Comparison of ENCODE assay signal across 11 cellular contexts in the genomic region with DNA sequence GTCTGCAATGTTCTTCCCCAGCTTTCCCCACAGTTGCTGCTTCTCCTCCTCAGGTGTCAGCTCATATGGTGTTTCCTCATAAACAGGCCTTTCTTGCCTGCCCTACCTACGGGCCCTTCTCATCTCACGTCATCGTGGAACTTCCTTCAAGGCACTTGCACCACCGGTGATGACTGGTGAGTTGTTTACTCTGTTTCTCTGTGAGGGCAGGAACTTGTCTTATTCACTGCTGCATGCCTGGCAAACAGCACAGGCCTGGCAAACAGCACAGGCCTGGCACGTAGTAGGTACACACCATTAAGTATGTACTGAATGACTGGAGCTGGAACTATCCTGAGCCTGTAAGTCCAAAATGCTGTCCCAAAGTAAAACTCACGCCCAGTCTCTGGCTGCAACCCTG. TPM values are rescaled to one million over a fixed set of nuclear protein-coding genes. Genes with fewer than 3 reads are reported as not detected.
DNase-seq lines count a peak whose midpoint lies in the region; ATAC-seq, FAIRE-seq and TF ChIP-seq lines count a peak whose summit lies in the region.
"Had no signal": no experiment of that assay in that cellular context is flagged by ENCODE, and none has a peak within 500 bp of the region (broad histone marks: within the 10 kb centered on the region; RNA-seq: fewer than 3 reads in every experiment).

No MANE protein-coding gene starts in this region.

- no peaks in the 10 kb centered on the region for H3K27me3 Mint-ChIP-seq in T-helper 2 cell treated with Interferon-gamma antibody and Interleukin-4, amounts not matched to agents 5 μg/mL and 100 μg/mL, for 36 hours (ENCODE audit: low read depth)
- H3K27me3 Mint-ChIP-seq in dendritic cell treated with granulocyte-macrophage colony-stimulating factor and Interleukin-4, amounts not matched to agents 40 ng/mL and 50 ng/mL, for 4 days: no peaks in the 10 kb centered on the region

- H3K36me3 ChIP-seq in psoas muscle (ENCODE audit: insufficient read depth in 1 of 2, low read depth in 1 of 2): peaks cover 6 to 88% of the 10 kb centered on the region in 2 donors
- H3K36me3 ChIP-seq: ovary had no signal

- H3K36me3 Mint-ChIP-seq in T-helper 2 cell treated with Interferon-gamma antibody and Interleukin-4, amounts not matched to agents 5 μg/mL and 100 μg/mL, for 36 hours (ENCODE audit: low read depth): peaks cover 32% of the 10 kb centered on the region
- H3K36me3 Mint-ChIP-seq in dendritic cell treated with granulocyte-macrophage colony-stimulating factor and Interleukin-4, amounts not matched to agents 40 ng/mL and 50 ng/mL, for 4 days (ENCODE audit: low read depth): peaks cover 78% of the 10 kb centered on the region

- H3K27ac ChIP-seq in psoas muscle: no peak overlapping the region
- H3K27ac ChIP-seq: SJCRH30 had no signal

- peak; percentile 54 for FAIRE-seq in GM12891 (lab: Jason Lieb, UNC)

- H3K27me3 ChIP-seq in psoas muscle (ENCODE audit: insufficient read depth in 3 of 3, low read length in 2 of 3): no peaks in the 10 kb centered on the region
- H3K27me3 ChIP-seq: ovary, SJCRH30 had no signal

- peaks cover 13% of the 10 kb centered on the region for H3K4me1 ChIP-seq in psoas muscle

- no peak overlapping the region for H3K4me3 ChIP-seq in psoas muscle
- H3K4me3 ChIP-seq: ovary, SJCRH30 had no signal

- no peak for TF ChIP-seq CTCF in psoas muscle (IDR thresholded peaks at IDR 0.05)
- no peak for TF ChIP-seq CTCF in GM10248 (IDR thresholded peaks at IDR 0.05; ENCODE audit: control extremely low read depth, extremely low read depth, low read depth, missing control alignments)

- H3K4me1 Mint-ChIP-seq in T-helper 2 cell treated with Interferon-gamma antibody and Interleukin-4, amounts not matched to agents 5 μg/mL and 100 μg/mL, for 36 hours (ENCODE audit: low read depth): peaks cover 8% of the 10 kb centered on the region
- peaks cover 7% of the 10 kb centered on the region for H3K4me1 Mint-ChIP-seq in dendritic cell treated with granulocyte-macrophage colony-stimulating factor and Interleukin-4, amounts not matched to agents 40 ng/mL and 50 ng/mL, for 4 days (ENCODE audit: low read depth)

- ATAC-seq in psoas muscle (peak; percentile 15 to 59 (median 32)), HG03280 (IDR thresholded peaks at IDR 0.05; ENCODE audit: unreplicated experiment) (no peak)

- POLR2A ChIA-PET in GM10248 (lab: Yijun Ruan, JAX): no interaction called here

- intact Hi-C loops in dendritic cell treated with granulocyte-macrophage colony-stimulating factor and Interleukin-4, amounts not matched to agents 40 ng/mL and 50 ng/mL, for 4 days (cut with micrococcal nuclease): no loop called here
- intact Hi-C loops in psoas muscle (cut with DNase I): no loop called here

- no peaks in the 10 kb centered on the region for H3K9me3 ChIP-seq in psoas muscle
- H3K9me3 ChIP-seq: ovary, SJCRH30 had no signal

- CTCF ChIA-PET in GM10248 (lab: Yijun Ruan, JAX): interaction anchor here (1.5 to 2.5 kb wide), 5 partner anchors 8 to 18 kb away, joined by 4 to 13 read pairs (median 9); no protein-coding TSS in a partner anchor

- H3K4me3 Mint-ChIP-seq in T-helper 2 cell treated with Interferon-gamma antibody and Interleukin-4, amounts not matched to agents 5 μg/mL and 100 μg/mL, for 36 hours: peak overlapping the region; percentile 1
- no peak overlapping the region for H3K4me3 Mint-ChIP-seq in dendritic cell treated with granulocyte-macrophage colony-stimulating factor and Interleukin-4, amounts not matched to agents 40 ng/mL and 50 ng/mL, for 4 days

- no peak for DNase-seq in GM12891 (ENCODE audit: insufficient read length, low spot score)
- DNase-seq in T-helper 2 cell treated with Interferon-gamma antibody and Interleukin-4, amounts not matched to agents 5 μg/mL and 100 μg/mL, for 36 hours (ENCODE audit: low spot score): no peak
- DNase-seq in psoas muscle: no peak
- no peak for DNase-seq in SIG-M5 treated with dmso at 0.1 percent for 504 hours (lab: John Stamatoyannopoulos, UW; ENCODE audit: unreplicated experiment)
- no peak for DNase-seq in NCI-H1930 (lab: John Stamatoyannopoulos, UW)
- DNase-seq in GM10248 (ENCODE audit: extremely low spot score): no peak
- DNase-seq: activated CD8-positive, alpha-beta memory T cell treated with anti-CD3 and anti-CD28 coated beads, Interleukin-2, amount 50 U/mL, for 48 hours; ovary; SJCRH30 had no signal

- H3K27ac Mint-ChIP-seq in T-helper 2 cell treated with Interferon-gamma antibody and Interleukin-4, amounts not matched to agents 5 μg/mL and 100 μg/mL, for 36 hours: peak overlapping the region; percentile 90
- H3K27ac Mint-ChIP-seq in dendritic cell treated with granulocyte-macrophage colony-stimulating factor and Interleukin-4, amounts not matched to agents 40 ng/mL and 50 ng/mL, for 4 days: peak overlapping the region; percentile 3

- H3K9me3 Mint-ChIP-seq in T-helper 2 cell treated with Interferon-gamma antibody and Interleukin-4, amounts not matched to agents 5 μg/mL and 100 μg/mL, for 36 hours: no peaks in the 10 kb centered on the region
- H3K9me3 Mint-ChIP-seq in dendritic cell treated with granulocyte-macrophage colony-stimulating factor and Interleukin-4, amounts not matched to agents 40 ng/mL and 50 ng/mL, for 4 days: no peaks in the 10 kb centered on the region

- 37 to 76% (median 54%) methylated on average over 6 of the region's 6 CpGs for WGBS in psoas muscle, 3 donors

- no peak for TF ChIP-seq POLR2A in GM12891 (IDR thresholded peaks at IDR 0.05; ENCODE audit: low read depth, low read length)

TF ChIP-seq in GM12891, 5 proteins besides CTCF, POLR2A, EP300 and RAD21:
- no peak for TF ChIP-seq PAX5 (IDR thresholded peaks at IDR 0.05; ENCODE audit: insufficient read depth, low read length, severe bottlenecking)
- no peak for TF ChIP-seq TAF1 (IDR thresholded peaks at IDR 0.05; ENCODE audit: low read depth, low read length)
- no peak for TF ChIP-seq SPI1 (IDR thresholded peaks at IDR 0.05; ENCODE audit: low read depth, low read length)
- no peak for TF ChIP-seq POU2F2 (IDR thresholded peaks at IDR 0.05; ENCODE audit: low read depth, low read length)
- TF ChIP-seq POLR2AphosphoS5 (IDR thresholded peaks at IDR 0.05; ENCODE audit: low read depth, low read length): no peak

RNA-seq across cellular contexts. Expression of a gene that starts 25.8 kb away (rescaled TPM):
- polyA plus RNA-seq in GM12891 (2012; ENCODE audit: low read depth, missing spikeins): 19.9 TPM
- total RNA-seq in psoas muscle: 100 to 1,000 TPM in 3 of 4 donors, 10 to 100 TPM in 1; 84.4 to 218 (median 145) TPM
- polyA plus RNA-seq in psoas muscle: 100 to 1,000 TPM in 2 of 3 donors, 10 to 100 TPM in 1; 93.0 to 312 (median 182) TPM

RNA-seq across cellular contexts. Expression of a gene that starts 36.5 kb away (rescaled TPM):
- 7.6 TPM for polyA plus RNA-seq in GM12891 (2012; ENCODE audit: low read depth, missing spikeins)
- total RNA-seq in psoas muscle: 1 to 10 TPM; 3.3 to 8.2 (median 5.6) TPM
- polyA plus RNA-seq in psoas muscle: 10 to 100 TPM in 1 of 3 donors, 1 to 10 TPM in 2; 2.6 to 13.7 (median 6.9) TPM

RNA-seq across cellular contexts. Expression of a gene that starts 37.8 kb away (rescaled TPM):
- polyA plus RNA-seq in GM12891 (2012; ENCODE audit: low read depth, missing spikeins): 47.3 TPM
- total RNA-seq in psoas muscle: 100 to 1,000 TPM in 1 of 4 donors, 10 to 100 TPM in 3; 80.3 to 102 (median 95.6) TPM
- polyA plus RNA-seq in psoas muscle: 100 to 1,000 TPM; 134 to 246 (median 156) TPM

RNA-seq across cellular contexts. Expression of a gene that starts 53.7 kb away (rescaled TPM):
- 11.7 TPM for polyA plus RNA-seq in GM12891 (2012; ENCODE audit: low read depth, missing spikeins)
- 1 to 10 TPM in 1 of 4 donors, under 1 TPM in 3; 0.69 to 1.1 (median 0.96) TPM for total RNA-seq in psoas muscle
- under 1 TPM; 0.36 to 0.88 (median 0.37) TPM for polyA plus RNA-seq in psoas muscle
